In the genomic region with DNA sequence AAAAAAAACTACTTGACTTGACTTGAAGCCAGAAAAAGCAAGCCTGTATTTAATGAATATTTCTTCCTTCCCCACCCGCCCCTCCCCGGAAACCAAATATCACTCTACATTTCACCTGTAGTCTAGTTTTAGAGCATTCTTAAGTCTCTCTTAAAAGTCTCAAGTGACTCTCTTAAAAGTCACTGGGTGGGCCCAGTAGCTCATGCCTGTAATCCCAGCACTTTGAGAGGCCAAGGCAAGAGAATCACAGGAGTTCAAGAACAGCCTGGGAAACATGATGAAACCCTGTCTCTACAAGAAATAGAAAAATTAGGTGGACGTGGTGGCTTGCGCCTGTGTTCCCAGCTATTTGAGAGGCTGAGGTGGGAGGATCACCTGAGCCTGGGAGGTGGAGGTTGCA, we compare ENCODE assay signal across 24 cellular contexts.
"Had no signal": no experiment of that assay in that cellular context is flagged by ENCODE, and none has a peak within 500 bp of the region (broad histone marks: within the 10 kb centered on the region; RNA-seq: fewer than 3 reads in every experiment).

No MANE protein-coding gene starts in this region.

- H3K27ac ChIP-seq: neutrophil, parathyroid adenoma, psoas muscle, right lobe of liver, sigmoid colon, stomach, thoracic aorta, tibial artery, transverse colon, vagina had no signal

- ATAC-seq: naive thymus-derived CD8-positive, alpha-beta T cell; natural killer cell treated with Interleukin-12 subunit alpha and Interleukin-12 subunit beta and Interleukin-15 and Interleukin-18, amount 100 ng/mL, for 72 hours; psoas muscle; right cardiac atrium; right lobe of liver; stimulated activated effector memory CD8-positive, alpha-beta T cell treated with anti-CD3 and anti-CD28 coated beads, Interleukin-12 subunit alpha, Interleukin-12 subunit beta, amount 100 ng/mL, for 72 hours; stimulated activated naive B cell treated with anti-CD40 and anti-IgM and Interleukin-4, amounts not matched to agents 10 μg/mL and 1 μg/mL and 100 μg/mL, for 72 hours had no signal

- H3K4me3 ChIP-seq: psoas muscle, right lobe of liver, sigmoid colon, stomach, thoracic aorta, tibial artery, transverse colon, vagina had no signal

- H3K27me3 ChIP-seq: neutrophil, right lobe of liver, sigmoid colon, stomach, tibial artery, transverse colon, vagina had no signal

- H3K9me3 ChIP-seq: neutrophil, psoas muscle, right lobe of liver, sigmoid colon, stomach, thoracic aorta, tibial artery, transverse colon, vagina had no signal

- DNase-seq: naive thymus-derived CD8-positive, alpha-beta T cell; nephron progenitor cell; nucleus accumbens; posterior cingulate gyrus; psoas muscle; right cardiac atrium; right lobe of liver; sigmoid colon; small intestine; stimulated activated CD4-positive, alpha-beta T cell treated with anti-CD3 and anti-CD28 coated beads, Interleukin-15, amount 100 ng/mL, for 24 hours; stimulated activated CD4-positive, alpha-beta T cell treated with anti-CD3 and anti-CD28 coated beads, Interleukin-2, amount 100 ng/mL, for 24 hours; stimulated activated CD4-positive, alpha-beta T cell treated with anti-CD3 and anti-CD28 coated beads, Interleukin-2, amount 100 ng/mL, for 48 hours; stimulated activated CD4-positive, alpha-beta T cell treated with anti-CD3 and anti-CD28 coated beads, Interleukin-4, amount 100 ng/mL, for 24 hours; stimulated activated naive B cell treated with anti-CD40 and anti-IgM and Interleukin-4, amounts not matched to agents 10 μg/mL and 1 μg/mL and 100 μg/mL, for 72 hours; stimulated activated naive CD4-positive, alpha-beta T cell treated with Interleukin-2 at 50 U/mL for 16 hours; stomach; tibial artery; transverse colon had no signal

- H3K4me1 ChIP-seq: parathyroid adenoma, right lobe of liver, sigmoid colon, transverse colon had no signal

- H3K36me3 ChIP-seq: neutrophil, right lobe of liver, sigmoid colon, stomach, thoracic aorta, tibial artery, transverse colon, vagina had no signal
